8 cellular contexts compared by ENCODE assay signal in the genomic region with DNA sequence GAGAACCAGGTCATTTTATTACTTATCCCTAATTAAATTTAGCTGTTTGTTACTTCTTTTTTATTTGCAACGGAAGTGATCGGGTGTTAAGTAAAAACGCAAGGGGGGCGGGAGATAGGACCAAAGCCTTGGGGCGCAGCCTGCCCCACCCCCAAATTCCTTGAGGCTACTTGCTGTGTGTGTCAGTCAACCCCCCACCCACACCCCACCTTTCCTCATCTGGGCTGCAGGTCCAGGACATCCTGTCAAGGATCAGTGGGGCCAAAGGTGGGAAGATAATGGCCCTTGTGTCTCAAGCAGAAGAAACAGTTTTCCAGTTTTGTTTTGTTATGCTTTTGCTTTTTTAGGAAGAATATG. TPM values are rescaled to one million over a fixed set of nuclear protein-coding genes. Genes with fewer than 3 reads are reported as not detected.
DNase-seq lines count a peak whose midpoint lies in the region; TF ChIP-seq lines count a peak whose summit lies in the region.

No MANE protein-coding gene starts in this region.

- H3K36me3 Mint-ChIP-seq in Caco-2 (ENCODE audit: insufficient read depth, unreplicated experiment), result peaks cover 16% of the 10 kb centered on the region

- CTCF ChIA-PET in Caco-2 (lab: Charles Lee), result interaction anchor here (1.4 kb wide), 1 partner anchor 131 kb away, joined by 4 read pairs; no protein-coding TSS in a partner anchor

- H3K27ac Mint-ChIP-seq in Caco-2 (ENCODE audit: unreplicated experiment), result no peak overlapping the region

- peaks cover 15% of the 10 kb centered on the region for H3K4me1 Mint-ChIP-seq in Caco-2 (ENCODE audit: low read depth, unreplicated experiment)

- H3K4me1 ChIP-seq in Caco-2 (peaks cover 2% of the 10 kb centered on the region; the same call in 1 of the 2 replicates), SJSA1 (replicated peaks) (peaks cover 29% of the 10 kb centered on the region), ovary (ENCODE audit: insufficient read depth) (peaks cover 4% of the 10 kb centered on the region)

- H3K27me3 ChIP-seq in Caco-2 (replicated peaks; ENCODE audit: control insufficient read depth, insufficient read depth, low read length) (no peaks in the 10 kb centered on the region), SJSA1 (replicated peaks) (no peaks in the 10 kb centered on the region), ovary (no peaks in the 10 kb centered on the region)

- H3K27ac ChIP-seq in SJSA1, result no peak overlapping the region
- peak overlapping the region; percentile 88 to 99 for H3K27ac ChIP-seq in ovary

- H3K36me3 ChIP-seq in Caco-2 (ENCODE audit: control insufficient read depth, insufficient read depth, low read length) (no peaks in the 10 kb centered on the region), SJSA1 (peaks cover 8% of the 10 kb centered on the region), ovary (no peaks in the 10 kb centered on the region)

- H3K27me3 Mint-ChIP-seq in Caco-2 (ENCODE audit: insufficient read depth, unreplicated experiment), result no peaks in the 10 kb centered on the region

- intact Hi-C loops in Caco-2 (cut with micrococcal nuclease; ENCODE audit: unreplicated experiment) (loop anchor here (2.0 to 10.0 kb wide), 2 partner anchors 263 to 327 kb away; no protein-coding TSS in a partner anchor), ovary (cut with DNase I) (loop anchor here in 3 of 4 donors (5.0 to 10.0 kb wide), 7 partner anchors 93 to 850 kb away; no protein-coding TSS in a partner anchor)

- peak overlapping the region; percentile 92 for H3K4me3 Mint-ChIP-seq in Caco-2 (ENCODE audit: unreplicated experiment)

- DNase-seq in Caco-2 (no peak), SJSA1 (ENCODE audit: low read depth in 1 of 2, low spot score in 2 of 2) (no peak), fibroblast of pulmonary artery (ENCODE audit: low read depth) (no peak), ovary (peak in 4 of 5 donors; percentile 47 to 65 (median 60)), NCI-H1092 (lab: John Stamatoyannopoulos, UW) (no peak), DMS79 (lab: John Stamatoyannopoulos, UW) (no peak), DMS 273 (lab: John Stamatoyannopoulos, UW; ENCODE audit: unreplicated experiment) (no peak), NCI-H1436 treated with DMSO at 0.1 percent for 48 hours (lab: John Stamatoyannopoulos, UW) (no peak)

- POLR2A ChIA-PET in Caco-2 (lab: Charles Lee), result no interaction called here

- H3K9me3 Mint-ChIP-seq in Caco-2 (ENCODE audit: unreplicated experiment), result no peaks in the 10 kb centered on the region

- no TSS peak for BruUV-seq in Caco-2 (replicated peaks; lab: Mats Ljungman, UMichigan)

- TF ChIP-seq POLR2A in ovary (IDR thresholded peaks at IDR 0.05), result no peak

- no peak for TF ChIP-seq CTCF in Caco-2 (IDR thresholded peaks at IDR 0.05; ENCODE audit: insufficient read depth in 1 of 2, low read depth in 1 of 2, low read length in 1 of 2, severe bottlenecking in 1 of 2, unreplicated experiment in 1 of 2)
- no peak for TF ChIP-seq CTCF in fibroblast of pulmonary artery (IDR thresholded peaks at IDR 0.05; ENCODE audit: low read length, missing control alignments)
- no peak for TF ChIP-seq CTCF in ovary (IDR thresholded peaks at IDR 0.05)

- 8 to 11% (median 10%) methylated on average over 5 of the region's 5 CpGs for WGBS in ovary, 3 donors

- H3K4me3 ChIP-seq in Caco-2 (ENCODE audit: low read depth, low read length) (peak overlapping the region; percentile 63), SJSA1 (peak overlapping the region; percentile 94), fibroblast of pulmonary artery (replicated peaks; ENCODE audit: low read depth, low read length) (peak overlapping the region; percentile 91), ovary (peak overlapping the region; percentile 78)

- H3K9me3 ChIP-seq in Caco-2 (no peaks in the 10 kb centered on the region), SJSA1 (replicated peaks) (0 out of 2 replicates have a peak, but pooled peaks cover 5% of the 10 kb centered on the region), ovary (no peaks in the 10 kb centered on the region)

- no peak for TF ChIP-seq EP300 in ovary (IDR thresholded peaks at IDR 0.05)

RNA-seq across cellular contexts. Expression of gene FOXO1, which starts 1.2 kb away (rescaled TPM):
- total RNA-seq in Caco-2 (2022) (10.4 and 11.4 TPM in 2 replicates), ovary (100 to 1,000 TPM in 6 of 7 donors, 10 to 100 TPM in 1; 95.9 to 157 (median 117) TPM)
- 3.7 and 4.5 TPM in 2 replicates for total RNA-seq in SJSA1 (2014; rRNA removed; shearing (Covaris generic))
- 10 to 100 TPM; 51.5 to 80.1 TPM for polyA plus RNA-seq in ovary

Comparison
In these comparisons a context has a peak if more than half of its experiments do, and no peak if none do; other contexts are left out.
1. DNase-seq: peak in ovary (4 of 5); none in Caco-2 (0 of 2), SJSA1 (0 of 2), fibroblast of pulmonary artery (single experiment), NCI-H1092 (single experiment), DMS79 (single experiment), DMS 273 (single experiment) and NCI-H1436 treated with DMSO at 0.1 percent for 48 hours (single experiment).
2. Peak in every context shown above with its lines, with median percentiles within 50 percentile points of each other: H3K4me3 ChIP-seq.